Comparison of ENCODE assay signal across 9 cellular contexts in genomic region chr1:241979071-241979470, GRCh38. TPM values are rescaled to one million over a fixed set of nuclear protein-coding genes. Genes with fewer than 3 reads are reported as not detected.
"Had no signal": no experiment of that assay in that cellular context is flagged by ENCODE, and none has a peak within 500 bp of the region (broad histone marks: within the 10 kb centered on the region; RNA-seq: fewer than 3 reads in every experiment).

No MANE protein-coding gene starts in this region.

- H3K9me3 Mint-ChIP-seq: IgD-negative memory B cell had no signal

- DNase-seq: GM23248, H9, HCEC 1CT, KG1 had no signal

- H3K27ac Mint-ChIP-seq: H9, IgD-negative memory B cell had no signal

- H3K4me3 ChIP-seq: GM23248 had no signal

- H2AFZ ChIP-seq: GM23248 had no signal

- H3K27ac ChIP-seq: GM23248, HL-60 had no signal

- H3K9ac ChIP-seq: GM23248 had no signal

- H3K4me3 Mint-ChIP-seq: H9, IgD-negative memory B cell had no signal

- H3K36me3 Mint-ChIP-seq: IgD-negative memory B cell had no signal

- ATAC-seq: HepG2 had no signal

RNA-seq across cellular contexts. Expression of gene MAP1LC3C, which starts 19.8 kb away (rescaled TPM):
- total RNA-seq: GM23248, HepG2, HT1080 had no signal
- polyA plus RNA-seq: HepG2, IgD-negative memory B cell had no signal

RNA-seq across cellular contexts. Expression of gene BECN2, which starts 21.5 kb away (rescaled TPM):
- total RNA-seq: GM23248, H1, H9, HepG2, HT1080 had no signal
- polyA plus RNA-seq: GM23248, H1, HepG2, IgD-negative memory B cell had no signal
